8 cellular contexts compared by ENCODE assay signal in genomic region chr11:13338437-13339069, GRCh38.
DNase-seq lines count a peak whose midpoint lies in the region; ATAC-seq, FAIRE-seq and TF ChIP-seq lines count a peak whose summit lies in the region.

No MANE protein-coding gene starts in this region.

- H3K9ac ChIP-seq in keratinocyte (ENCODE audit: control insufficient read depth, extremely low read depth, insufficient read depth, low read length) = peak overlapping the region; percentile 65

- dilution Hi-C loops in keratinocyte (cut with MboI; ENCODE audit: extremely low pct_ligation_motif_present, low sequenced_read_pairs) = no loop called here

- H3K4me2 ChIP-seq in keratinocyte (ENCODE audit: control insufficient read depth, extremely low read depth, insufficient read depth, low read depth, low read length) = peak overlapping the region; percentile 71

- H3K4me3 ChIP-seq in keratinocyte (ENCODE audit: control insufficient read depth in 2 of 3, extremely low read depth in 1 of 3, insufficient read depth in 2 of 3, low read depth in 1 of 3, low read length in 3 of 3) = peak overlapping the region in 2 of 3 experiments; percentile 34 to 44
- H3K4me3 ChIP-seq in vagina = peak overlapping the region in 1 of 2 donors; percentile 19

- H3K27ac ChIP-seq in keratinocyte (ENCODE audit: control insufficient read depth, insufficient read depth, low read length) (peak overlapping the region; percentile 78), vagina (peak overlapping the region; percentile 62)

- no peaks in the 10 kb centered on the region for H4K20me1 ChIP-seq in keratinocyte (ENCODE audit: control insufficient read depth, extremely low read depth, insufficient read depth, low read length)

- peaks cover 14% of the 10 kb centered on the region for H3K79me2 ChIP-seq in keratinocyte (ENCODE audit: control insufficient read depth, insufficient read depth, low read length)

- no peak for TF ChIP-seq POLR2A in vagina (IDR thresholded peaks at IDR 0.05)

- peak; percentile 41 for FAIRE-seq in keratinocyte (lab: Jason Lieb, UNC)

- H2AFZ ChIP-seq in keratinocyte (ENCODE audit: control insufficient read depth, low read length) = peak overlapping the region; percentile 32

- ATAC-seq in left cardiac atrium (peak; percentile 33 to 72), Right ventricle myocardium superior (ENCODE audit: poor library complexity) (no peak), GM19035 (IDR thresholded peaks at IDR 0.05; ENCODE audit: unreplicated experiment) (no peak)

- H3K9me3 ChIP-seq in keratinocyte (ENCODE audit: control insufficient read depth, low read depth, low read length) (no peaks in the 10 kb centered on the region), vagina (no peaks in the 10 kb centered on the region)

- TF ChIP-seq CTCF in keratinocyte (optimal IDR thresholded peaks at IDR 0.05 in 1 of 3, IDR thresholded peaks at IDR 0.05 in 1 of 3, conservative IDR thresholded peaks at IDR 0.05 in 1 of 3; ENCODE audit: extremely low read depth in 1 of 3, insufficient read depth in 2 of 3, low read length in 3 of 3) (no peak), vagina (IDR thresholded peaks at IDR 0.05) (no peak)

- intact Hi-C loops in left cardiac atrium (cut with DNase I) = loop anchor here in 1 of 2 donors (10.0 kb wide), 1 partner anchor 54 kb away; no protein-coding TSS in a partner anchor
- intact Hi-C loops in Right ventricle myocardium superior (cut with DNase I) = loop anchor here (10.0 kb wide), 1 partner anchor 54 kb away; no protein-coding TSS in a partner anchor
- intact Hi-C loops in vagina (cut with DNase I) = loop anchor here (10.0 kb wide), 1 partner anchor 54 kb away; no protein-coding TSS in a partner anchor

- H3K9me1 ChIP-seq in keratinocyte (ENCODE audit: control insufficient read depth, extremely low read depth, insufficient read depth, low read length) = peaks cover 13% of the 10 kb centered on the region

- peaks cover 43% of the 10 kb centered on the region for H3K4me1 ChIP-seq in keratinocyte (ENCODE audit: control insufficient read depth, extremely low read depth, insufficient read depth, low read length)
- H3K4me1 ChIP-seq in vagina = peaks cover 52% of the 10 kb centered on the region

- no peak for DNase-seq in left cardiac atrium
- no peak for DNase-seq in Right ventricle myocardium superior
- DNase-seq in activated T-cell treated with anti-CD3 and anti-CD28 coated beads, Interleukin-2, amount 50 U/mL, for 48 hours = peak; percentile 48 to 51
- no peak for DNase-seq in keratinocyte (ENCODE audit: low read depth, low spot score)
- no peak for DNase-seq in vagina (ENCODE audit: extremely low spot score in 2 of 2)
- no peak for DNase-seq in NCI-H187 treated with DMSO at 0.1 percent for 48 hours (lab: John Stamatoyannopoulos, UW)
- DNase-seq in HuH-7.5 (ENCODE audit: low spot score) = no peak

- peaks cover 0 to 9% of the 10 kb centered on the region in 2 experiments for H3K36me3 ChIP-seq in keratinocyte (ENCODE audit: control insufficient read depth in 2 of 2, extremely low read depth in 1 of 2, insufficient read depth in 2 of 2, low read length in 2 of 2)
- no peaks in the 10 kb centered on the region for H3K36me3 ChIP-seq in vagina

- H3K27me3 ChIP-seq in keratinocyte (ENCODE audit: control insufficient read depth, extremely low read depth, insufficient read depth, low read length) = no peaks in the 10 kb centered on the region
- no peaks in the 10 kb centered on the region for H3K27me3 ChIP-seq in vagina

Comparison
In these comparisons a context has a peak if more than half of its experiments do, and no peak if none do; other contexts are left out.
1. ATAC-seq: peak in left cardiac atrium (2 of 2); none in Right ventricle myocardium superior (single experiment) and GM19035 (single experiment).
2. DNase-seq: peak in activated T-cell treated with anti-CD3 and anti-CD28 coated beads, Interleukin-2, amount 50 U/mL, for 48 hours (2 of 2); none in left cardiac atrium (single experiment), Right ventricle myocardium superior (single experiment), keratinocyte (single experiment), vagina (0 of 2), NCI-H187 treated with DMSO at 0.1 percent for 48 hours (single experiment) and HuH-7.5 (single experiment).